In the genomic region with DNA sequence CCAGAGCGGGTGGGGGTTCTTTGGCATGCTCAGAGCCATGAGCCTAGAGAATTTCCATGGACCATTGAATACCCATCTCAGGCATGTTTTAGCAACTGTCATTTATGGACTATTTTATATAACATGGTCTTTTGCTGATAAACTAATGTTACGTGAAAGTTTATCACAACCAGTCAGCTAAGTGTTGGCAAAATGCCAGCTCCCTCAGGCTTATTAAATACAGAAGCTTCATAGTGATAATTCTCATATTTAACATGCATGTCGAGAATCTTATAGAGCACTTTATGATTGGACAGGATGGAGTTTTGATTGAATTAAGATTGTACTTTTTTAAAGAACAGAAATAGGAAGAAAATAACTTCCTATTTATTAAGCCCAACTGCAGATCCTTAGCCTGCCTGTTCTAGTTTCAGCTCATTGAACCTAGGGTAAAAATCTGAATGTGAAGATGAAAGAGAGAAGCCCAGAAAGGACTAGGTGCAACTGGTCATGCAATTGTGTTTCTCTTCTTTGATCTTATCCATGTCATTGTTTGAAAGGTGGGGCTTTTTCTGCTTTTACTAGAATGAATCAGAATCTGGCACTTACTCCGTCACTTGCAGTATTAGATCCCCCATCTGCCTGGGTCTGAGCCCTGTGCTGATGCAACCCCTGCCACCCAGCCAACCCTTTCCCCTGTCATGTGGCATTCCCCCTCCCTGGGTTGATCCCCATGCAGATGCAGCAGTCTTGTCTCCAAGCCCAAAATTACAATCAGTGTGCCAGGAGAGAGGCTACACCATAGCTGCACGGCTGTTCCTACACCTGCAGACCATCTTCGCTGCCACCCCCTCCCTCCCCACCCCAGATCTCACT, we compare ENCODE assay signal across 9 cellular contexts.
DNase-seq lines count a peak whose midpoint lies in the region; ATAC-seq and TF ChIP-seq lines count a peak whose summit lies in the region.
"Had no signal": no experiment of that assay in that cellular context is flagged by ENCODE, and none has a peak within 500 bp of the region (broad histone marks: within the 10 kb centered on the region; RNA-seq: fewer than 3 reads in every experiment).

No MANE protein-coding gene starts in this region.

- H3K36me3 Mint-ChIP-seq in activated CD8-positive, alpha-beta memory T cell treated with anti-CD3 and anti-CD28 coated beads, Interleukin-2, amount 10 ng/mL, durations not matched to agents 7 days and 5 days = no peaks in the 10 kb centered on the region

- peak; percentile 46 for DNase-seq in activated CD8-positive, alpha-beta memory T cell treated with anti-CD3 and anti-CD28 coated beads, Interleukin-2, amount 10 ng/mL, durations not matched to agents 7 days and 5 days
- no peak for DNase-seq in activated CD8-positive, alpha-beta memory T cell treated with anti-CD3 and anti-CD28 coated beads, Interleukin-2, amount 50 U/mL, for 4 hours
- DNase-seq in renal cortical epithelial cell (ENCODE audit: low read depth) (peak; percentile 29), nucleus accumbens (lab: John Stamatoyannopoulos, UW) (no peak), iPS-NIHi7 (ENCODE audit: extremely low spot score) (no peak), ecto neural progenitor cell (ENCODE audit: low spot score) (no peak)
- DNase-seq: RPMI8226 had no signal

- H3K9me3 Mint-ChIP-seq in activated CD8-positive, alpha-beta memory T cell treated with anti-CD3 and anti-CD28 coated beads, Interleukin-2, amount 10 ng/mL, durations not matched to agents 7 days and 5 days (ENCODE audit: low read depth) = peaks cover 4% of the 10 kb centered on the region

- no peak overlapping the region for H3K4me3 Mint-ChIP-seq in activated CD8-positive, alpha-beta memory T cell treated with anti-CD3 and anti-CD28 coated beads, Interleukin-2, amount 10 ng/mL, durations not matched to agents 7 days and 5 days

- no peak for TF ChIP-seq RAD21 in Ishikawa (IDR thresholded peaks at IDR 0.05; ENCODE audit: low read depth)

- no peak for TF ChIP-seq EP300 in Ishikawa (IDR thresholded peaks at IDR 0.05; ENCODE audit: borderline replicate concordance)

- CTCF ChIA-PET in activated CD8-positive, alpha-beta memory T cell treated with anti-CD3 and anti-CD28 coated beads, Interleukin-2, amount 10 ng/mL, durations not matched to agents 7 days and 5 days (lab: Charles Lee) = no interaction called here

- H3K4me1 Mint-ChIP-seq in activated CD8-positive, alpha-beta memory T cell treated with anti-CD3 and anti-CD28 coated beads, Interleukin-2, amount 10 ng/mL, durations not matched to agents 7 days and 5 days = peaks cover 3% of the 10 kb centered on the region

- ATAC-seq in activated CD8-positive, alpha-beta memory T cell treated with anti-CD3 and anti-CD28 coated beads, Interleukin-2, amount 10 ng/mL, durations not matched to agents 7 days and 5 days = peak; percentile 63
- peak; percentile 77 for ATAC-seq in GM21825 (IDR thresholded peaks at IDR 0.05; ENCODE audit: unreplicated experiment)

- peaks cover 8% of the 10 kb centered on the region for H3K27me3 Mint-ChIP-seq in activated CD8-positive, alpha-beta memory T cell treated with anti-CD3 and anti-CD28 coated beads, Interleukin-2, amount 10 ng/mL, durations not matched to agents 7 days and 5 days

- no peak overlapping the region for H3K27ac Mint-ChIP-seq in activated CD8-positive, alpha-beta memory T cell treated with anti-CD3 and anti-CD28 coated beads, Interleukin-2, amount 10 ng/mL, durations not matched to agents 7 days and 5 days

TF ChIP-seq in Ishikawa, 13 proteins besides CTCF, POLR2A, EP300 and RAD21:
- TF ChIP-seq NFIC (IDR thresholded peaks at IDR 0.05) (peak; percentile 56; the same call in 1 of the 2 replicates), TAF1 (IDR thresholded peaks at IDR 0.05; ENCODE audit: low read depth) (no peak)
TF ChIP-seq in Ishikawa: peak in this region for 1.

Comparison
In these comparisons a context has a peak if more than half of its experiments do, and no peak if none do; other contexts are left out.
1. DNase-seq: peak in activated CD8-positive, alpha-beta memory T cell treated with anti-CD3 and anti-CD28 coated beads, Interleukin-2, amount 10 ng/mL, durations not matched to agents 7 days and 5 days (single experiment) and renal cortical epithelial cell (single experiment); none in activated CD8-positive, alpha-beta memory T cell treated with anti-CD3 and anti-CD28 coated beads, Interleukin-2, amount 50 U/mL, for 4 hours (single experiment), nucleus accumbens (0 of 56), iPS-NIHi7 (single experiment) and ecto neural progenitor cell (single experiment).